ENCODE assay signal across 28 cellular contexts in genomic region chr3:145623349-145623748, GRCh38.
DNase-seq lines count a peak whose midpoint lies in the region; ATAC-seq, FAIRE-seq and TF ChIP-seq lines count a peak whose summit lies in the region.
"Had no signal": no experiment of that assay in that cellular context is flagged by ENCODE, and none has a peak within 500 bp of the region (broad histone marks: within the 10 kb centered on the region; RNA-seq: fewer than 3 reads in every experiment).

No MANE protein-coding gene starts in this region.

- H3K27me3 ChIP-seq in mammary epithelial cell (ENCODE audit: insufficient read depth, low read length) = no peaks in the 10 kb centered on the region
- H3K27me3 ChIP-seq in bronchial epithelial cell (ENCODE audit: control insufficient read depth, insufficient read depth, low read length) = no peaks in the 10 kb centered on the region
- H3K27me3 ChIP-seq: BLaER1 treated with 17β-estradiol and CSF1 and Interleukin-3, amounts not matched to agents 10 nM and 100 nM had no signal

- no peaks in the 10 kb centered on the region for H3K27me3 Mint-ChIP-seq in MCF 10A (ENCODE audit: insufficient read depth, unreplicated experiment)
- H3K27me3 Mint-ChIP-seq: CD4-positive, alpha-beta memory T cell had no signal

- ATAC-seq in GM21786 (IDR thresholded peaks at IDR 0.05; ENCODE audit: unreplicated experiment) (no peak), GM21515 (IDR thresholded peaks at IDR 0.05; ENCODE audit: unreplicated experiment) (no peak)
- ATAC-seq: Panc1 had no signal

- TF ChIP-seq CTCF in MCF 10A (IDR thresholded peaks at IDR 0.05; ENCODE audit: unreplicated experiment) = no peak
- no peak for TF ChIP-seq CTCF in mammary epithelial cell (conservative IDR thresholded peaks at IDR 0.05 in 1 of 2, IDR thresholded peaks at IDR 0.05 in 1 of 2; ENCODE audit: extremely low read depth in 1 of 2, insufficient read depth in 1 of 2, low read depth in 1 of 2, low read length in 2 of 2)
- no peak for TF ChIP-seq CTCF in bronchial epithelial cell (IDR thresholded peaks at IDR 0.05; ENCODE audit: insufficient read depth, low read length, severe bottlenecking)
- no peak for TF ChIP-seq CTCF in fibroblast of mammary gland (conservative IDR thresholded peaks at IDR 0.05; ENCODE audit: control insufficient read depth, insufficient read depth, low read depth, low read length)

- H3K4me1 Mint-ChIP-seq in MCF 10A (ENCODE audit: insufficient read depth, unreplicated experiment) = peaks cover 9% of the 10 kb centered on the region
- H3K4me1 Mint-ChIP-seq: CD4-positive, alpha-beta memory T cell had no signal

- FAIRE-seq in bronchial epithelial cell (lab: Jason Lieb, UNC) = no peak
- FAIRE-seq: G401.6, GM12892, H1 had no signal

- H3K27ac ChIP-seq in mammary epithelial cell (ENCODE audit: insufficient read depth, low read depth, low read length) = no peak overlapping the region
- H3K27ac ChIP-seq: BLaER1 treated with 17β-estradiol and CSF1 and Interleukin-3, amounts not matched to agents 10 nM and 100 nM; KMS-11 had no signal

- H2AFZ ChIP-seq in mammary epithelial cell (ENCODE audit: low read depth, low read length) = no peak overlapping the region

- no peak overlapping the region for H3K4me3 Mint-ChIP-seq in MCF 10A (ENCODE audit: unreplicated experiment)
- H3K4me3 Mint-ChIP-seq: CD4-positive, alpha-beta memory T cell had no signal

- POLR2A ChIA-PET in MCF 10A (lab: Yijun Ruan, JAX) = no interaction called here

- in situ Hi-C loops in mammary epithelial cell (cut with MboI; ENCODE audit: low sequenced_read_pairs in 2 of 2) = no loop called here

- no peaks in the 10 kb centered on the region for H3K36me3 ChIP-seq in mammary epithelial cell (ENCODE audit: insufficient read depth, low read length)
- H3K36me3 ChIP-seq in bronchial epithelial cell (ENCODE audit: control insufficient read depth, insufficient read depth, low read length) = no peaks in the 10 kb centered on the region
- H3K36me3 ChIP-seq: BLaER1 treated with 17β-estradiol and CSF1 and Interleukin-3, amounts not matched to agents 10 nM and 100 nM had no signal

- no peaks in the 10 kb centered on the region for H4K20me1 ChIP-seq in mammary epithelial cell (ENCODE audit: insufficient read depth, low read length)
- H4K20me1 ChIP-seq: BLaER1 treated with 17β-estradiol and CSF1 and Interleukin-3, amounts not matched to agents 10 nM and 100 nM had no signal

- H3K4me2 ChIP-seq in mammary epithelial cell (ENCODE audit: insufficient read depth, low read depth, low read length) = no peak overlapping the region
- H3K4me2 ChIP-seq: BLaER1 treated with 17β-estradiol and CSF1 and Interleukin-3, amounts not matched to agents 10 nM and 100 nM; KMS-11; SK-N-SH had no signal

- dilution Hi-C loops in mammary epithelial cell (cut with HindIII; ENCODE audit: low sequenced_read_pairs) = no loop called here

- H3K9ac ChIP-seq in mammary epithelial cell (ENCODE audit: insufficient read depth, low read length) = no peak overlapping the region
- H3K9ac ChIP-seq: BLaER1 treated with 17β-estradiol and CSF1 and Interleukin-3, amounts not matched to agents 10 nM and 100 nM; KMS-11; SK-N-SH had no signal

- intact Hi-C loops in MCF 10A (cut with micrococcal nuclease) = no loop called here
- intact Hi-C loops in mammary epithelial cell (cut with micrococcal nuclease) = no loop called here

- no peaks in the 10 kb centered on the region for H3K79me2 ChIP-seq in mammary epithelial cell (ENCODE audit: insufficient read depth, low read length)

- peak overlapping the region; percentile 2 for H3K27ac Mint-ChIP-seq in MCF 10A (ENCODE audit: low read depth, unreplicated experiment)
- H3K27ac Mint-ChIP-seq: CD4-positive, alpha-beta memory T cell had no signal

- BruUV-seq in MCF 10A (replicated peaks; lab: Mats Ljungman, UMichigan) (no TSS peak), mammary epithelial cell (replicated peaks; lab: Mats Ljungman, UMichigan) (no TSS peak)

- CTCF ChIA-PET in MCF 10A (lab: Yijun Ruan, JAX) = no interaction called here
- CTCF ChIA-PET in mammary epithelial cell (lab: Charles Lee; ENCODE audit: low non-redundant PET) = no interaction called here

- peaks cover 7% of the 10 kb centered on the region for H3K9me3 Mint-ChIP-seq in MCF 10A (ENCODE audit: unreplicated experiment)

- H3K36me3 Mint-ChIP-seq in MCF 10A (ENCODE audit: insufficient read depth, unreplicated experiment) = peaks cover 7% of the 10 kb centered on the region
- H3K36me3 Mint-ChIP-seq: CD4-positive, alpha-beta memory T cell had no signal

- H3K4me3 ChIP-seq in mammary epithelial cell (replicated peaks in 1 of 3; ENCODE audit: insufficient read depth in 1 of 3, low read depth in 2 of 3, low read length in 3 of 3) = no peak overlapping the region
- H3K4me3 ChIP-seq in bronchial epithelial cell (ENCODE audit: low read depth, low read length) = no peak overlapping the region
- no peak overlapping the region for H3K4me3 ChIP-seq in fibroblast of mammary gland (ENCODE audit: control insufficient read depth, low read depth, low read length)
- H3K4me3 ChIP-seq: BLaER1 treated with 17β-estradiol and CSF1 and Interleukin-3, amounts not matched to agents 10 nM and 100 nM had no signal

- H3K9me3 ChIP-seq in mammary epithelial cell (replicated peaks; ENCODE audit: insufficient read depth, low read length) = no peaks in the 10 kb centered on the region
- H3K9me3 ChIP-seq: BLaER1 treated with 17β-estradiol and CSF1 and Interleukin-3, amounts not matched to agents 10 nM and 100 nM; Caco-2; SK-N-SH had no signal

- no peaks in the 10 kb centered on the region for H3K4me1 ChIP-seq in mammary epithelial cell (ENCODE audit: insufficient read depth, low read length)
- H3K4me1 ChIP-seq: BLaER1 treated with 17β-estradiol and CSF1 and Interleukin-3, amounts not matched to agents 10 nM and 100 nM; Caco-2 had no signal

- peak; percentile 6 for DNase-seq in MCF 10A (ENCODE audit: unreplicated experiment)
- DNase-seq in mammary epithelial cell = no peak
- peak; percentile 57 for DNase-seq in bronchial epithelial cell (ENCODE audit: low read depth)
- peak; percentile 17 for DNase-seq in fibroblast of mammary gland (ENCODE audit: low read depth)
- DNase-seq in activated CD4-positive, alpha-beta T cell treated with anti-CD3 and anti-CD28 coated beads, Interleukin-2, amount 50 U/mL, for 48 hours = no peak
- no peak for DNase-seq in central memory CD4-positive, alpha-beta T cell
- DNase-seq: 8988T; Caco-2; CD4-positive, alpha-beta memory T cell; DMS 273 treated with DMSO at 0.1 percent for 48 hours; MV-4-11; NCI-H1105 treated with DMSO at 0.1 percent for 48 hours; NCI-H2081; NCI-H2171; NCI-H345; NCI-H524; NCI-H774; NK-92 treated with Interleukin-12 subunit alpha and Interleukin-12 subunit beta, amount 100 ng/mL, for 24 hours; SIG-M5; SK-N-SH had no signal

Comparison
In these comparisons a context has a peak if more than half of its experiments do, and no peak if none do; other contexts are left out.
1. DNase-seq: peak in MCF 10A (single experiment), bronchial epithelial cell (single experiment) and fibroblast of mammary gland (single experiment); none in mammary epithelial cell (single experiment), activated CD4-positive, alpha-beta T cell treated with anti-CD3 and anti-CD28 coated beads, Interleukin-2, amount 50 U/mL, for 48 hours (0 of 2) and central memory CD4-positive, alpha-beta T cell (single experiment).